In genomic region chr10:131311661-131312260, GRCh38 we compare ENCODE assay signal across 8 cellular contexts. TPM values are rescaled to one million over a fixed set of nuclear protein-coding genes. Genes with fewer than 3 reads are reported as not detected.
DNase-seq lines count a peak whose midpoint lies in the region; ATAC-seq and TF ChIP-seq lines count a peak whose summit lies in the region.

TSS of gene TCERG1L (minus strand) at chr10:131311721. CDS start at chr10:131311635, 86 bp downstream.

- peak within 1 kb of the TSS; percentile 37; the same call in 1 of the 2 replicates for H3K9ac ChIP-seq in iPS-20b (ENCODE audit: low read depth, low read length)

- H3K36me3 ChIP-seq in iPS-20b (ENCODE audit: insufficient read depth, low read depth, low read length): peaks cover 9% of the 10 kb centered on the region; the same call in 1 of the 2 replicates

- POLR2A ChIA-PET in activated CD4-positive, alpha-beta T cell treated with anti-CD3 and anti-CD28 coated beads, Interleukin-2, amount 10 ng/mL, durations not matched to agents 7 days and 5 days (lab: Charles Lee): no interaction called here

- H3K4me1 ChIP-seq in iPS-20b (ENCODE audit: insufficient read depth, low read length): peaks cover 6% of the 10 kb centered on the region; the same call in 1 of the 2 replicates

- TF ChIP-seq CTCF in GM13976 (IDR thresholded peaks at IDR 0.05; ENCODE audit: borderline replicate concordance, control extremely low read depth, extremely low read depth, insufficient read depth, missing control alignments): no peak

- no peaks in the 10 kb centered on the region for H3K9me3 Mint-ChIP-seq in activated CD4-positive, alpha-beta T cell treated with anti-CD3 and anti-CD28 coated beads, Interleukin-2, amount 10 ng/mL, durations not matched to agents 7 days and 5 days
- no peaks in the 10 kb centered on the region for H3K9me3 Mint-ChIP-seq in stimulated activated naive CD8-positive, alpha-beta T cell treated with anti-CD3 and anti-CD28 coated beads, Interleukin-15, amount 100 ng/mL, for 72 hours

- peak within 1 kb of the TSS; percentile 54 for H3K27ac Mint-ChIP-seq in activated CD4-positive, alpha-beta T cell treated with anti-CD3 and anti-CD28 coated beads, Interleukin-2, amount 10 ng/mL, durations not matched to agents 7 days and 5 days
- H3K27ac Mint-ChIP-seq in stimulated activated naive CD8-positive, alpha-beta T cell treated with anti-CD3 and anti-CD28 coated beads, Interleukin-15, amount 100 ng/mL, for 72 hours: no peak within 1 kb of the TSS

- in situ Hi-C loops in GM13976 (cut with MboI; ENCODE audit: low sequenced_read_pairs, unreplicated experiment): no loop called here

- no peaks in the 10 kb centered on the region for H3K36me3 Mint-ChIP-seq in activated CD4-positive, alpha-beta T cell treated with anti-CD3 and anti-CD28 coated beads, Interleukin-2, amount 10 ng/mL, durations not matched to agents 7 days and 5 days (ENCODE audit: low read depth)

- H3K4me3 Mint-ChIP-seq in activated CD4-positive, alpha-beta T cell treated with anti-CD3 and anti-CD28 coated beads, Interleukin-2, amount 10 ng/mL, durations not matched to agents 7 days and 5 days: peak within 1 kb of the TSS; percentile 53
- H3K4me3 Mint-ChIP-seq in stimulated activated naive CD8-positive, alpha-beta T cell treated with anti-CD3 and anti-CD28 coated beads, Interleukin-15, amount 100 ng/mL, for 72 hours: peak within 1 kb of the TSS; percentile 49 to 66

- H3K27me3 Mint-ChIP-seq in activated CD4-positive, alpha-beta T cell treated with anti-CD3 and anti-CD28 coated beads, Interleukin-2, amount 10 ng/mL, durations not matched to agents 7 days and 5 days: peaks cover 38% of the 10 kb centered on the region
- peaks cover 66% of the 10 kb centered on the region for H3K27me3 Mint-ChIP-seq in stimulated activated naive CD8-positive, alpha-beta T cell treated with anti-CD3 and anti-CD28 coated beads, Interleukin-15, amount 100 ng/mL, for 72 hours

- H3K9me3 ChIP-seq in iPS-20b (ENCODE audit: insufficient read depth, low read depth, low read length): no peaks in the 10 kb centered on the region

- no peak for DNase-seq in activated CD4-positive, alpha-beta T cell treated with anti-CD3 and anti-CD28 coated beads, Interleukin-2, amount 10 ng/mL, durations not matched to agents 7 days and 5 days
- no peak for DNase-seq in activated CD4-positive, alpha-beta T cell treated with anti-CD3 and anti-CD28 coated beads for 4 hours
- DNase-seq in stimulated activated naive CD8-positive, alpha-beta T cell treated with anti-CD3 and anti-CD28 coated beads, Interleukin-15, amount 100 ng/mL, for 72 hours: peak; percentile 19 to 28
- DNase-seq in effector CD8-positive, alpha-beta T cell (lab: John Stamatoyannopoulos, UW): no peak
- DNase-seq in hippocampal formation (lab: John Stamatoyannopoulos, UW) (no peak), GM13976 (ENCODE audit: low spot score) (no peak)

- no peak within 1 kb of the TSS for H3K27ac ChIP-seq in iPS-20b (ENCODE audit: low read length)

- peak within 1 kb of the TSS; percentile 72 for H3K4me3 ChIP-seq in iPS-20b (ENCODE audit: low read length)

- CTCF ChIA-PET in activated CD4-positive, alpha-beta T cell treated with anti-CD3 and anti-CD28 coated beads, Interleukin-2, amount 10 ng/mL, durations not matched to agents 7 days and 5 days (lab: Charles Lee): no interaction called here

- ATAC-seq in SK-N-SH treated with all-trans-retinoic acid at 6 μM for 48 hours: peak; percentile 40; the same call in 1 of the 3 replicates
- peak; percentile 70 for ATAC-seq in stimulated activated naive CD8-positive, alpha-beta T cell treated with anti-CD3 and anti-CD28 coated beads, Interleukin-15, amount 100 ng/mL, for 72 hours

- H3K27me3 ChIP-seq in iPS-20b (ENCODE audit: insufficient read depth, low read length): peaks cover 27% of the 10 kb centered on the region

- peaks cover 5% of the 10 kb centered on the region for H3K4me1 Mint-ChIP-seq in activated CD4-positive, alpha-beta T cell treated with anti-CD3 and anti-CD28 coated beads, Interleukin-2, amount 10 ng/mL, durations not matched to agents 7 days and 5 days
- no peaks in the 10 kb centered on the region for H3K4me1 Mint-ChIP-seq in stimulated activated naive CD8-positive, alpha-beta T cell treated with anti-CD3 and anti-CD28 coated beads, Interleukin-15, amount 100 ng/mL, for 72 hours

TF ChIP-seq in SK-N-SH treated with all-trans-retinoic acid at 6 μM for 48 hours, 23 proteins besides CTCF, POLR2A, EP300 and RAD21:
- TF ChIP-seq TCF4 (CRISPR knock-in tag; IDR thresholded peaks at IDR 0.05; ENCODE audit: borderline replicate concordance): no peak
- no peak for TF ChIP-seq ZNF565 (CRISPR knock-in tag; conservative IDR thresholded peaks at IDR 0.05; ENCODE audit: low read depth)
- no peak for TF ChIP-seq BACH2 (CRISPR knock-in tag; IDR thresholded peaks at IDR 0.05; ENCODE audit: borderline replicate concordance)
- no peak for TF ChIP-seq ISL1 (CRISPR knock-in tag; IDR thresholded peaks at IDR 0.05)
- TF ChIP-seq GLIS3 (CRISPR knock-in tag; IDR thresholded peaks at IDR 0.05): no peak
- no peak for TF ChIP-seq PATZ1 (CRISPR knock-in tag; IDR thresholded peaks at IDR 0.05; ENCODE audit: borderline replicate concordance)
- TF ChIP-seq CSDC2 (CRISPR knock-in tag; IDR thresholded peaks at IDR 0.05): no peak
- TF ChIP-seq TSHZ2 (CRISPR knock-in tag; IDR thresholded peaks at IDR 0.05): no peak

RNA-seq across cellular contexts. Expression of gene TCERG1L, which starts in this region (rescaled TPM):
- total RNA-seq in activated CD4-positive, alpha-beta T cell treated with anti-CD3 and anti-CD28 coated beads, Interleukin-2, amount 10 ng/mL, durations not matched to agents 7 days and 5 days: not detected

Comparison
In these comparisons a context has a peak if more than half of its experiments do, and no peak if none do; other contexts are left out.
1. DNase-seq: peak in stimulated activated naive CD8-positive, alpha-beta T cell treated with anti-CD3 and anti-CD28 coated beads, Interleukin-15, amount 100 ng/mL, for 72 hours (2 of 2); none in activated CD4-positive, alpha-beta T cell treated with anti-CD3 and anti-CD28 coated beads, Interleukin-2, amount 10 ng/mL, durations not matched to agents 7 days and 5 days (single experiment), activated CD4-positive, alpha-beta T cell treated with anti-CD3 and anti-CD28 coated beads for 4 hours (0 of 2), effector CD8-positive, alpha-beta T cell (single experiment), hippocampal formation (0 of 2) and GM13976 (single experiment).